In the genomic region with DNA sequence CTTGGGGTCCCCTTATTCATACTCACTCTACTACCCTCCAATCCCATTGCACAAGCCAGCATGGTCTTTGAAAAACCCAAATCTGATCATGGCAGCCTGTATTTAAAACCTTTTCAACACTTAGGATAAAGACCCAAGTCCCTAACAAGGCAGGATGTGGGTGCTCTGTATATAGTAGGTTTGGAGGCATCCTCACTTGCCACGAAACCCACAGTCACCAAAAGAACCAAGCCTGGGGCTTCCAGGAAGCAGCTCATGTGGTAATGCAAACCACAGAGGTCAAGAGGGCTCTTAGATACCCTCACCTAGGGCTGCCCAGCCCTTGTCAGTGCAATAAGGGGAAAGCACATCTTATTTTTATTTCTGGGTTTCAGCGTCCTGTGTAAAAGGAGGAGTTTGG, we compare ENCODE assay signal across 18 cellular contexts.
A peak's percentile ranks its signal among the peaks of the same experiment; 100 is the strongest.
DNase-seq lines count a peak whose midpoint lies in the region; ATAC-seq, FAIRE-seq and TF ChIP-seq lines count a peak whose summit lies in the region.
"Had no signal": no experiment of that assay in that cellular context is flagged by ENCODE, and none has a peak within 500 bp of the region (broad histone marks: within the 10 kb centered on the region; RNA-seq: fewer than 3 reads in every experiment).

No MANE protein-coding gene starts in this region.

- H3K4me1 ChIP-seq in BLaER1 treated with 17β-estradiol and CSF1 and Interleukin-3, amounts not matched to agents 10 nM and 100 nM: peaks cover 13 to 43% (median 20%) of the 10 kb centered on the region in 10 experiments
- H3K4me1 ChIP-seq in K562 (replicated peaks in 1 of 2; ENCODE audit: control insufficient read depth in 2 of 2, insufficient read depth in 2 of 2, low read length in 2 of 2) (peaks cover 11 to 18% of the 10 kb centered on the region in 2 experiments; a peak in 4 of 5 replicates), aorta (ENCODE audit: control insufficient read depth in 1 of 2, insufficient read depth in 2 of 2, low read length in 2 of 2) (no peaks in the 10 kb centered on the region), right lobe of liver (peaks cover 0 to 12% (median 5%) of the 10 kb centered on the region in 4 donors)

- no peaks in the 10 kb centered on the region; a peak in 1 of 22 replicates for H4K20me1 ChIP-seq in BLaER1 treated with 17β-estradiol and CSF1 and Interleukin-3, amounts not matched to agents 10 nM and 100 nM
- H4K20me1 ChIP-seq in K562 (replicated peaks; ENCODE audit: control insufficient read depth, insufficient read depth, low read length): 0 out of 2 replicates have a peak, but pooled peaks cover 3% of the 10 kb centered on the region

- TF ChIP-seq RAD21 in K562 (CRISPR knock-in tag; conservative IDR thresholded peaks at IDR 0.05 in 1 of 2, IDR thresholded peaks at IDR 0.05 in 1 of 2): no peak

- peaks cover 0 to 13% (median 6%) of the 10 kb centered on the region in 11 experiments; a peak in 9 of 22 replicates for H3K9me3 ChIP-seq in BLaER1 treated with 17β-estradiol and CSF1 and Interleukin-3, amounts not matched to agents 10 nM and 100 nM (replicated peaks in 1 of 11)
- H3K9me3 ChIP-seq in K562 (replicated peaks; ENCODE audit: control insufficient read depth, insufficient read depth, low read depth, low read length) (no peaks in the 10 kb centered on the region), aorta (ENCODE audit: control insufficient read depth, low read length) (peaks cover 2% of the 10 kb centered on the region), right lobe of liver (no peaks in the 10 kb centered on the region)

- intact Hi-C loops in K562 (cut with micrococcal nuclease): no loop called here
- intact Hi-C loops in aorta (cut with DNase I): no loop called here
- intact Hi-C loops in right lobe of liver (cut with DNase I): no loop called here

- TF ChIP-seq POLR2A in K562 (conservative IDR thresholded peaks at IDR 0.05) (no peak), right lobe of liver (IDR thresholded peaks at IDR 0.05) (no peak)

- H3K9ac ChIP-seq in BLaER1 treated with 17β-estradiol and CSF1 and Interleukin-3, amounts not matched to agents 10 nM and 100 nM: no peak overlapping the region
- no peak overlapping the region for H3K9ac ChIP-seq in K562 (ENCODE audit: insufficient read depth in 1 of 2, low read depth in 2 of 2, low read length in 2 of 2)

- no peak overlapping the region for H3K4me3 ChIP-seq in BLaER1 treated with 17β-estradiol and CSF1 and Interleukin-3, amounts not matched to agents 10 nM and 100 nM
- no peak overlapping the region for H3K4me3 ChIP-seq in K562
- no peak overlapping the region for H3K4me3 ChIP-seq in aorta (ENCODE audit: low read length in 2 of 2)
- H3K4me3 ChIP-seq in right lobe of liver: no peak overlapping the region

- POLR2A ChIA-PET in K562 (lab: Yijun Ruan, JAX): interaction anchor here (1.0 kb wide), 1 partner anchor 8 kb away, joined by 3 read pairs; no protein-coding TSS in a partner anchor

- no peak for TF ChIP-seq CTCF in K562 (IDR thresholded peaks at IDR 0.05 in 2 of 3, conservative IDR thresholded peaks at IDR 0.05 in 1 of 3; ENCODE audit: insufficient read depth in 2 of 3, low read depth in 1 of 3, low read length in 3 of 3)
- TF ChIP-seq CTCF in right lobe of liver (IDR thresholded peaks at IDR 0.05): no peak

- peak; percentile 64 for DNase-seq in NK-92 treated with Interleukin-12 subunit alpha and Interleukin-12 subunit beta, amount 100 ng/mL, for 24 hours (lab: John Stamatoyannopoulos, UW)
- DNase-seq in NK-92 (lab: John Stamatoyannopoulos, UW; ENCODE audit: unreplicated experiment) (no peak), NOMO-1 treated with dmso at 0.1 percent for 144 hours (lab: John Stamatoyannopoulos, UW; ENCODE audit: unreplicated experiment) (peak; percentile 8), K562 (ENCODE audit: extremely low read depth in 1 of 4, low spot score in 3 of 4) (peak in 1 of 4 experiments; percentile 34), aorta (no peak), NCI-H2196 treated with DMSO at 0.1 percent for 48 hours (lab: John Stamatoyannopoulos, UW; ENCODE audit: unreplicated experiment) (no peak), right lobe of liver (no peak)
- DNase-seq: 8988T, C1 segment of cervical spinal cord, EL, Karpas-422, NCI-H1436 treated with DMSO at 0.1 percent for 48 hours, NCI-H2081 treated with DMSO at 0.1 percent for 48 hours, SHP77 had no signal

- H3K27ac ChIP-seq in BLaER1 treated with 17β-estradiol and CSF1 and Interleukin-3, amounts not matched to agents 10 nM and 100 nM: no peak overlapping the region
- H3K27ac ChIP-seq in K562 (ENCODE audit: extremely low read depth, low read depth, low read length) (no peak overlapping the region), aorta (ENCODE audit: low read depth in 1 of 2, low read length in 2 of 2) (no peak overlapping the region), right lobe of liver (no peak overlapping the region)

- H2AFZ ChIP-seq in K562 (ENCODE audit: low read depth, low read length): no peak overlapping the region

- H3K4me2 ChIP-seq in BLaER1 treated with 17β-estradiol and CSF1 and Interleukin-3, amounts not matched to agents 10 nM and 100 nM: peak overlapping the region; percentile 37 to 85 (median 66); a peak in 21 of 22 replicates
- no peak overlapping the region for H3K4me2 ChIP-seq in K562 (ENCODE audit: insufficient read depth, low read length)

- no peaks in the 10 kb centered on the region for H3K9me1 ChIP-seq in K562 (ENCODE audit: control insufficient read depth, insufficient read depth, low read length)

- CTCF ChIA-PET in K562 (lab: Yijun Ruan, JAX; ENCODE audit: low intra/inter-chr PET ratio): no interaction called here

- FAIRE-seq in K562 (lab: Jason Lieb, UNC): no peak
- FAIRE-seq: H54, HepG2, RCC 7860 had no signal

- no peaks in the 10 kb centered on the region for H3K27me3 ChIP-seq in BLaER1 treated with 17β-estradiol and CSF1 and Interleukin-3, amounts not matched to agents 10 nM and 100 nM
- H3K27me3 ChIP-seq in K562 (ENCODE audit: control insufficient read depth in 2 of 2, insufficient read depth in 2 of 2, low read length in 2 of 2) (peaks cover 11 to 28% of the 10 kb centered on the region in 2 experiments; a peak in 4 of 5 replicates), aorta (ENCODE audit: control insufficient read depth in 1 of 2, insufficient read depth in 2 of 2, low read length in 1 of 2) (no peaks in the 10 kb centered on the region), right lobe of liver (no peaks in the 10 kb centered on the region)

- 0% methylated on average over 2 of the region's 2 CpGs for WGBS in K562 (ENCODE audit: insufficient coverage, low coverage, missing lambda C conversion rate)
- WGBS in aorta, 2 donors: 72 to 77% methylated on average over 2 of the region's 2 CpGs
- WGBS in right lobe of liver (ENCODE audit: insufficient coverage, low coverage, low lambda C conversion rate, missing lambda C conversion rate): 85% methylated on average over 1 of the region's 2 CpGs

- BruUV-seq in K562 (replicated peaks; lab: Mats Ljungman, UMichigan): no TSS peak

- H3K79me2 ChIP-seq in K562 (ENCODE audit: control insufficient read depth, insufficient read depth, low read length): no peaks in the 10 kb centered on the region

- ATAC-seq in K562 (no peak), aorta (ENCODE audit: low FRiP score) (no peak), right lobe of liver (no peak)
- ATAC-seq: HepG2 had no signal

- in situ Hi-C loops in K562 (cut with MboI): no loop called here

- no peaks in the 10 kb centered on the region for H3K36me3 ChIP-seq in BLaER1 treated with 17β-estradiol and CSF1 and Interleukin-3, amounts not matched to agents 10 nM and 100 nM
- H3K36me3 ChIP-seq in K562 (ENCODE audit: control insufficient read depth, insufficient read depth, low read length) (no peaks in the 10 kb centered on the region), aorta (ENCODE audit: control insufficient read depth in 1 of 2, insufficient read depth in 2 of 2, low read length in 1 of 2) (no peaks in the 10 kb centered on the region), right lobe of liver (no peaks in the 10 kb centered on the region)

- no peak for TF ChIP-seq EP300 in K562 (IDR thresholded peaks at IDR 0.05; ENCODE audit: low read length)

TF ChIP-seq in K562, 482 proteins besides CTCF, POLR2A, EP300 and RAD21:
- no peak for TF ChIP-seq L3MBTL2 (IDR thresholded peaks at IDR 0.05)
- TF ChIP-seq, protein P1, sequence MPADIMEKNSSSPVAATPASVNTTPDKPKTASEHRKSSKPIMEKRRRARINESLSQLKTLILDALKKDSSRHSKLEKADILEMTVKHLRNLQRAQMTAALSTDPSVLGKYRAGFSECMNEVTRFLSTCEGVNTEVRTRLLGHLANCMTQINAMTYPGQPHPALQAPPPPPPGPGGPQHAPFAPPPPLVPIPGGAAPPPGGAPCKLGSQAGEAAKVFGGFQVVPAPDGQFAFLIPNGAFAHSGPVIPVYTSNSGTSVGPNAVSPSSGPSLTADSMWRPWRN (IDR thresholded peaks at IDR 0.05; ENCODE audit: low read depth): 0 out of 2 replicates have a peak, but pooled peaks have one; percentile 31

Comparison
In these comparisons a context has a peak if more than half of its experiments do, and no peak if none do; other contexts are left out.
1. DNase-seq: peak in NK-92 treated with Interleukin-12 subunit alpha and Interleukin-12 subunit beta, amount 100 ng/mL, for 24 hours (single experiment) and NOMO-1 treated with dmso at 0.1 percent for 144 hours (single experiment); none in NK-92 (single experiment), aorta (0 of 2), NCI-H2196 treated with DMSO at 0.1 percent for 48 hours (single experiment) and right lobe of liver (0 of 3).